Comparison of ENCODE assay signal across 1 cellular context in genomic region chr2:163735692-163736432, GRCh38.
TF ChIP-seq lines count a peak whose summit lies in the region.

A gene with protein sequence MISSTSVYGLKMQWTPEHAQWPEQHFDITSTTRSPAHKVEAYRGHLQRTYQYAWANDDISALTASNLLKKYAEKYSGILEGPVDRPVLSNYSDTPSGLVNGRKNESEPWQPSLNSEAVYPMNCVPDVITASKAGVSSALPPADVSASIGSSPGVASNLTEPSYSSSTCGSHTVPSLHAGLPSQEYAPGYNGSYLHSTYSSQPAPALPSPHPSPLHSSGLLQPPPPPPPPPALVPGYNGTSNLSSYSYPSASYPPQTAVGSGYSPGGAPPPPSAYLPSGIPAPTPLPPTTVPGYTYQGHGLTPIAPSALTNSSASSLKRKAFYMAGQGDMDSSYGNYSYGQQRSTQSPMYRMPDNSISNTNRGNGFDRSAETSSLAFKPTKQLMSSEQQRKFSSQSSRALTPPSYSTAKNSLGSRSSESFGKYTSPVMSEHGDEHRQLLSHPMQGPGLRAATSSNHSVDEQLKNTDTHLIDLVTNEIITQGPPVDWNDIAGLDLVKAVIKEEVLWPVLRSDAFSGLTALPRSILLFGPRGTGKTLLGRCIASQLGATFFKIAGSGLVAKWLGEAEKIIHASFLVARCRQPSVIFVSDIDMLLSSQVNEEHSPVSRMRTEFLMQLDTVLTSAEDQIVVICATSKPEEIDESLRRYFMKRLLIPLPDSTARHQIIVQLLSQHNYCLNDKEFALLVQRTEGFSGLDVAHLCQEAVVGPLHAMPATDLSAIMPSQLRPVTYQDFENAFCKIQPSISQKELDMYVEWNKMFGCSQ (minus strand): TSS chr2:163736008. CDS start chr2:163734927, 1,081 bp downstream.

TF ChIP-seq in HepG2, 621 proteins besides CTCF, POLR2A, EP300 and RAD21 (continued from another document and continues in another):
- TF ChIP-seq, protein P1, sequence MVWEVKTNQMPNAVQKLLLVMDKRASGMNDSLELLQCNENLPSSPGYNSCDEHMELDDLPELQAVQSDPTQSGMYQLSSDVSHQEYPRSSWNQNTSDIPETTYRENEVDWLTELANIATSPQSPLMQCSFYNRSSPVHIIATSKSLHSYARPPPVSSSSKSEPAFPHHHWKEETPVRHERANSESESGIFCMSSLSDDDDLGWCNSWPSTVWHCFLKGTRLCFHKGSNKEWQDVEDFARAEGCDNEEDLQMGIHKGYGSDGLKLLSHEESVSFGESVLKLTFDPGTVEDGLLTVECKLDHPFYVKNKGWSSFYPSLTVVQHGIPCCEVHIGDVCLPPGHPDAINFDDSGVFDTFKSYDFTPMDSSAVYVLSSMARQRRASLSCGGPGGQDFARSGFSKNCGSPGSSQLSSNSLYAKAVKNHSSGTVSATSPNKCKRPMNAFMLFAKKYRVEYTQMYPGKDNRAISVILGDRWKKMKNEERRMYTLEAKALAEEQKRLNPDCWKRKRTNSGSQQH (CRISPR knock-in tag; IDR thresholded peaks at IDR 0.05; ENCODE audit: low read depth): peak; percentile 80; the same call in 1 of the 2 replicates
- TF ChIP-seq FOXJ3 (CRISPR knock-in tag; IDR thresholded peaks at IDR 0.05; ENCODE audit: borderline replicate concordance) (no peak; the same call in 1 of the 2 replicates), ZNF101 (CRISPR knock-in tag; IDR thresholded peaks at IDR 0.05; ENCODE audit: borderline replicate concordance, low read depth) (peak; percentile 30; the same call in 1 of the 2 replicates), ZNF674 (CRISPR knock-in tag; IDR thresholded peaks at IDR 0.05; ENCODE audit: low read depth) (peak; percentile 49; the same call in 1 of the 2 replicates), JARID2 (CRISPR knock-in tag; IDR thresholded peaks at IDR 0.05; ENCODE audit: insufficient replicate concordance) (no peak), AGO1 (IDR thresholded peaks at IDR 0.05; ENCODE audit: low read depth, low read length, poor library complexity, severe bottlenecking) (no peak), TAF1 (CRISPR knock-in tag; IDR thresholded peaks at IDR 0.05) (peak; percentile 81), NCOA2 (CRISPR knock-in tag; IDR thresholded peaks at IDR 0.05) (no peak), SP1 (IDR thresholded peaks at IDR 0.05) (no peak), SP1 (CRISPR knock-in tag; IDR thresholded peaks at IDR 0.05) (no peak), YEATS4 (CRISPR knock-in tag; IDR thresholded peaks at IDR 0.05; ENCODE audit: borderline replicate concordance) (peak; percentile 48; the same call in 1 of the 2 replicates), NFKB2 (CRISPR knock-in tag; IDR thresholded peaks at IDR 0.05; ENCODE audit: borderline replicate concordance) (peak; percentile 77; the same call in 1 of the 2 replicates), DMAP1 (CRISPR knock-in tag; IDR thresholded peaks at IDR 0.05) (peak; percentile 79; the same call in 1 of the 2 replicates), XRCC5 (optimal IDR thresholded peaks at IDR 0.05; ENCODE audit: low read length) (peak; percentile 70), ARID4A (CRISPR knock-in tag; IDR thresholded peaks at IDR 0.05; ENCODE audit: borderline replicate concordance) (peak; percentile 88; the same call in 1 of the 2 replicates), ZNF746 (CRISPR knock-in tag; IDR thresholded peaks at IDR 0.05) (0 out of 2 replicates have a peak, but pooled peaks have one; percentile 41), SMAD9 (CRISPR knock-in tag; IDR thresholded peaks at IDR 0.05) (no peak), GABPB1 (CRISPR knock-in tag; IDR thresholded peaks at IDR 0.05) (0 out of 2 replicates have a peak, but pooled peaks have one; percentile 65), HNRNPUL1 (IDR thresholded peaks at IDR 0.05; ENCODE audit: low read depth, low read length) (no peak), IRF1 (CRISPR knock-in tag; IDR thresholded peaks at IDR 0.05; ENCODE audit: low read depth) (no peak), PRMT3 (CRISPR knock-in tag; IDR thresholded peaks at IDR 0.05; ENCODE audit: borderline replicate concordance, low read depth) (0 out of 2 replicates have a peak, but pooled peaks have one; percentile 76), SNAPC5 (CRISPR knock-in tag; IDR thresholded peaks at IDR 0.05; ENCODE audit: borderline replicate concordance) (peak; percentile 80; the same call in 1 of the 2 replicates), XBP1 (CRISPR knock-in tag; IDR thresholded peaks at IDR 0.05) (no peak), ZHX2 (IDR thresholded peaks at IDR 0.05; ENCODE audit: low read depth) (no peak), ZHX2 (CRISPR knock-in tag; IDR thresholded peaks at IDR 0.05; ENCODE audit: borderline replicate concordance) (0 out of 2 replicates have a peak, but pooled peaks have one; percentile 57), PHF21A (CRISPR knock-in tag; IDR thresholded peaks at IDR 0.05) (0 out of 2 replicates have a peak, but pooled peaks have one; percentile 51), NKX3-1 (CRISPR knock-in tag; IDR thresholded peaks at IDR 0.05) (peak; percentile 35; the same call in 1 of the 2 replicates), SAP130 (CRISPR knock-in tag; IDR thresholded peaks at IDR 0.05; ENCODE audit: low read depth) (peak; percentile 98), TFAP4 (IDR thresholded peaks at IDR 0.05; ENCODE audit: borderline replicate concordance, low read depth) (peak; percentile 95), ZNF510 (CRISPR knock-in tag; IDR thresholded peaks at IDR 0.05; ENCODE audit: low read depth) (no peak), MEF2D (CRISPR knock-in tag; IDR thresholded peaks at IDR 0.05) (0 out of 2 replicates have a peak, but pooled peaks have one; percentile 41), PITX1 (CRISPR knock-in tag; IDR thresholded peaks at IDR 0.05) (peak; percentile 65), TOPORS (CRISPR knock-in tag; IDR thresholded peaks at IDR 0.05) (peak; percentile 38; the same call in 1 of the 2 replicates)
- TF ChIP-seq, protein P2, sequence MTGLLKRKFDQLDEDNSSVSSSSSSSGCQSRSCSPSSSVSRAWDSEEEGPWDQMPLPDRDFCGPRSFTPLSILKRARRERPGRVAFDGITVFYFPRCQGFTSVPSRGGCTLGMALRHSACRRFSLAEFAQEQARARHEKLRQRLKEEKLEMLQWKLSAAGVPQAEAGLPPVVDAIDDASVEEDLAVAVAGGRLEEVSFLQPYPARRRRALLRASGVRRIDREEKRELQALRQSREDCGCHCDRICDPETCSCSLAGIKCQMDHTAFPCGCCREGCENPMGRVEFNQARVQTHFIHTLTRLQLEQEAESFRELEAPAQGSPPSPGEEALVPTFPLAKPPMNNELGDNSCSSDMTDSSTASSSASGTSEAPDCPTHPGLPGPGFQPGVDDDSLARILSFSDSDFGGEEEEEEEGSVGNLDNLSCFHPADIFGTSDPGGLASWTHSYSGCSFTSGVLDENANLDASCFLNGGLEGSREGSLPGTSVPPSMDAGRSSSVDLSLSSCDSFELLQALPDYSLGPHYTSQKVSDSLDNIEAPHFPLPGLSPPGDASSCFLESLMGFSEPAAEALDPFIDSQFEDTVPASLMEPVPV (CRISPR knock-in tag; IDR thresholded peaks at IDR 0.05): 0 out of 2 replicates have a peak, but pooled peaks have one; percentile 52
- TF ChIP-seq, protein P3, sequence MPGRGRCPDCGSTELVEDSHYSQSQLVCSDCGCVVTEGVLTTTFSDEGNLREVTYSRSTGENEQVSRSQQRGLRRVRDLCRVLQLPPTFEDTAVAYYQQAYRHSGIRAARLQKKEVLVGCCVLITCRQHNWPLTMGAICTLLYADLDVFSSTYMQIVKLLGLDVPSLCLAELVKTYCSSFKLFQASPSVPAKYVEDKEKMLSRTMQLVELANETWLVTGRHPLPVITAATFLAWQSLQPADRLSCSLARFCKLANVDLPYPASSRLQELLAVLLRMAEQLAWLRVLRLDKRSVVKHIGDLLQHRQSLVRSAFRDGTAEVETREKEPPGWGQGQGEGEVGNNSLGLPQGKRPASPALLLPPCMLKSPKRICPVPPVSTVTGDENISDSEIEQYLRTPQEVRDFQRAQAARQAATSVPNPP (CRISPR knock-in tag; IDR thresholded peaks at IDR 0.05): peak; percentile 55; the same call in 1 of the 2 replicates
- TF ChIP-seq, protein P4, sequence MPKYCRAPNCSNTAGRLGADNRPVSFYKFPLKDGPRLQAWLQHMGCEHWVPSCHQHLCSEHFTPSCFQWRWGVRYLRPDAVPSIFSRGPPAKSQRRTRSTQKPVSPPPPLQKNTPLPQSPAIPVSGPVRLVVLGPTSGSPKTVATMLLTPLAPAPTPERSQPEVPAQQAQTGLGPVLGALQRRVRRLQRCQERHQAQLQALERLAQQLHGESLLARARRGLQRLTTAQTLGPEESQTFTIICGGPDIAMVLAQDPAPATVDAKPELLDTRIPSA (CRISPR knock-in tag; IDR thresholded peaks at IDR 0.05; ENCODE audit: borderline replicate concordance): no peak; the same call in 1 of the 2 replicates
